In genomic region chr14:91177073-91177796, GRCh38 we compare ENCODE assay signal across 8 cellular contexts.
DNase-seq lines count a peak whose midpoint lies in the region; ATAC-seq and TF ChIP-seq lines count a peak whose summit lies in the region.

No MANE protein-coding gene starts in this region.

- TF ChIP-seq CTCF in mucosa of descending colon (IDR thresholded peaks at IDR 0.05) = peak; percentile 52

- intact Hi-C loops in mucosa of descending colon (cut with DNase I, micrococcal nuclease) = loop anchor here (5.0 kb wide), 1 partner anchor 110 kb away; no protein-coding TSS in a partner anchor

- no peaks in the 10 kb centered on the region for H3K36me3 ChIP-seq in mucosa of descending colon (ENCODE audit: low read depth)

- DNase-seq in DMS153 (lab: John Stamatoyannopoulos, UW) (peak; percentile 36), NCI-H774 (lab: John Stamatoyannopoulos, UW) (peak; percentile 30), mucosa of descending colon (peak in 1 of 3 donors; percentile 66)
- DNase-seq in activated CD4-positive, alpha-beta T cell treated with anti-CD3 and anti-CD28 coated beads, Interleukin-2, amount 50 U/mL, for 48 hours = peak; percentile 69 to 72
- DNase-seq in effector CD4-positive, alpha-beta T cell = peak; percentile 54
- peak; percentile 35 for DNase-seq in stimulated activated CD8-positive, alpha-beta memory T cell treated with anti-CD3 and anti-CD28 coated beads, Interleukin-7, amount 100 ng/mL, for 24 hours (ENCODE audit: low read depth)

- no peaks in the 10 kb centered on the region for H3K4me1 ChIP-seq in mucosa of descending colon (ENCODE audit: low read depth)

- H3K9me3 ChIP-seq in mucosa of descending colon = no peaks in the 10 kb centered on the region

- ATAC-seq in HG03460 (IDR thresholded peaks at IDR 0.05; ENCODE audit: unreplicated experiment) = peak; percentile 57
- peak; percentile 85 for ATAC-seq in mucosa of descending colon
- no peak for ATAC-seq in GM18858 (IDR thresholded peaks at IDR 0.05; ENCODE audit: unreplicated experiment)

- no peak overlapping the region for H3K4me3 ChIP-seq in mucosa of descending colon
